36 cellular contexts compared by ENCODE assay signal in the genomic region with DNA sequence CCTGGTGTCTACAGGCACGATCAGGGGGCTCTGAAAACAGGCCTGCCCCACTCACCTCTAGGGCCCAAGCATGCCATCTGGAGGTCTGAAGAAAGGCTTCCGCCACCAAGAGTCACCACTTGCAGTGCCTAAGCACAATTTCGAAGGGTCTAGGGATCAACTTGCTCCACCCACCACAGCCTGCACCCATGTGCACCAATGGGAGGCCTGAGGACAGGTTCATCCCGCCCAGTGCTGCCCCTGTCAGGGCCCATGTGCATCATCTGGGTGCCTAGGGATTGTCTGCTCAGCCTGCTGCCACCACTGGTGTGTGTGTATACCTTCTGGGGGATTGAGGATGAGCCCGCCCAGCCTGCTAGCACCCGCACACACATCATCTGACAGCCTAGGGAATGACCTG.
"Had no signal": no experiment of that assay in that cellular context is flagged by ENCODE, and none has a peak within 500 bp of the region (broad histone marks: within the 10 kb centered on the region; RNA-seq: fewer than 3 reads in every experiment).

No MANE protein-coding gene starts in this region.

- ATAC-seq: activated T-helper 17 cell treated with anti-CD3 and anti-CD28 coated beads, Interleukin-2, amount 50 U/mL, for 72 hours; PC-3 had no signal

- H3K4me2 ChIP-seq: KMS-11 had no signal

- H3K9ac ChIP-seq: KMS-11 had no signal

- H3K27me3 ChIP-seq: ascending aorta, Peyer's patch, SJSA1 had no signal

- H3K27ac ChIP-seq: ascending aorta, KMS-11, Peyer's patch, SJSA1, VCaP had no signal

- DNase-seq: activated CD4-positive, alpha-beta T cell treated with anti-CD3 and anti-CD28 coated beads for 1 hour; activated CD4-positive, alpha-beta T cell treated with anti-CD3 and anti-CD28 coated beads for 48 hours; activated CD4-positive, alpha-beta T cell treated with anti-CD3 and anti-CD28 coated beads, Interleukin-2, amount 50 U/mL, for 4 hours; activated CD4-positive, CD25-positive, alpha-beta regulatory T cell; activated CD8-positive, alpha-beta T cell treated with anti-CD3 and anti-CD28 coated beads for 36 hours; activated effector memory CD4-positive, alpha-beta T cell treated with anti-CD3 and anti-CD28 coated beads, Interleukin-2, amount 50 U/mL, for 16 hours; activated naive CD4-positive, alpha-beta T cell; activated naive CD4-positive, alpha-beta T cell treated with anti-CD3 and anti-CD28 coated beads, Interleukin-2, amount 50 U/mL, for 16 hours; activated naive CD8-positive, alpha-beta T cell treated with anti-CD3 and anti-CD28 coated beads for 36 hours; activated T-cell treated with anti-CD3 and anti-CD28 coated beads, Interleukin-2, amount 50 U/mL, for 1 hour; activated T-cell treated with anti-CD3 and anti-CD28 coated beads, Interleukin-2, amount 50 U/mL, for 72 hours; amygdala; NCI-H1092 treated with DMSO at 0.1 percent for 48 hours; NCI-H1417; NCI-H146; NCI-H187; NCI-H2029 treated with DMSO at 0.1 percent for 48 hours; NCI-H2107; NCI-H2171; NCI-H510A; NCI-H526; NCI-H748 treated with DMSO at 0.1 percent for 48 hours; NK-92 treated with Interleukin-12 subunit alpha and Interleukin-12 subunit beta, amount 100 ng/mL, for 24 hours; PC-3; Peyer's patch; RPMI8226; SHP77 treated with DMSO at 0.1 percent for 48 hours; SW 1271; T-helper 1 cell; T-helper 2 cell; T-helper 9 cell had no signal

- H3K9me3 ChIP-seq: ascending aorta, Peyer's patch, SJSA1 had no signal

- H3K4me1 ChIP-seq: ascending aorta, Peyer's patch, SJSA1 had no signal

- H3K4me3 ChIP-seq: ascending aorta, Peyer's patch, SJSA1 had no signal
